8 cellular contexts compared by ENCODE assay signal in the genomic region with DNA sequence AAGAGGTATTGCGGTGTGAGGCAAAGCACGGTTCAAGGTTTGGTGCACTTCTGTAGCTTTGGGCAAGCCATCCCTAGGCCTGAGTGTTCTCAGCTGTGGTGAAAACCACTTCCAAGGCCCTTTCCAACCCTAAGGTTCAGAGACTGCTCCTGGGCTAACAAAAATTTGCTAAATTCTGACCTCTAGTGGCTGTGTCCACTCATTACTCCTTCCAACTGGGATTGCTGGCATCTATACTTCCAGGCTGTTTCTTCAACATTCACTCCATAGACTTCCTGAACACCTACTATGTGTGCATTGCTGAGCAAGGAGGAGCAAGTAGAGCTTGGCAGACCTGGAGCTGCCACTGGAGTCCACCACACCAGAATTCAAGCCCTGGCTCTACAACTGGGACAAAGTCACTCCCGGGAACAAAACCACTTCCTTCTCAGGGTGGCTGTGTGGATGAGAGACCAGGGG. TPM values are rescaled to one million over a fixed set of nuclear protein-coding genes. Genes with fewer than 3 reads are reported as not detected.
DNase-seq lines count a peak whose midpoint lies in the region; ATAC-seq and TF ChIP-seq lines count a peak whose summit lies in the region.

No MANE protein-coding gene starts in this region.

- H3K4me3 Mint-ChIP-seq in Caco-2 (ENCODE audit: unreplicated experiment): no peak overlapping the region
- no peak overlapping the region for H3K4me3 Mint-ChIP-seq in activated B cell treated with CpG ODN at 0.5 μM for 24 hours

- H3K36me3 ChIP-seq in Caco-2 (ENCODE audit: control insufficient read depth, insufficient read depth, low read length): 0 out of 2 replicates have a peak, but pooled peaks cover 3% of the 10 kb centered on the region
- peaks cover 10% of the 10 kb centered on the region for H3K36me3 ChIP-seq in cardiac muscle cell

- CTCF ChIA-PET in Caco-2 (lab: Charles Lee): interaction anchor here (1.5 kb wide), 1 partner anchor 172 kb away, joined by 6 read pairs; no protein-coding TSS in a partner anchor
- CTCF ChIA-PET in activated B cell treated with CpG ODN at 0.5 μM for 24 hours (lab: Charles Lee): interaction anchor here (0.8 to 3.1 kb wide), 9 partner anchors 8 to 256 kb away, joined by 3 to 26 read pairs (median 4); no protein-coding TSS in a partner anchor

- H3K27me3 Mint-ChIP-seq in Caco-2 (ENCODE audit: insufficient read depth, unreplicated experiment) (no peaks in the 10 kb centered on the region), activated B cell treated with CpG ODN at 0.5 μM for 24 hours (no peaks in the 10 kb centered on the region)

- POLR2A ChIA-PET in Caco-2 (lab: Charles Lee) (no interaction called here), activated B cell treated with CpG ODN at 0.5 μM for 24 hours (lab: Charles Lee) (no interaction called here)

- H3K9me3 Mint-ChIP-seq in Caco-2 (ENCODE audit: unreplicated experiment): no peaks in the 10 kb centered on the region
- H3K9me3 Mint-ChIP-seq in activated B cell treated with CpG ODN at 0.5 μM for 24 hours: no peaks in the 10 kb centered on the region

- TF ChIP-seq CTCF in Caco-2 (IDR thresholded peaks at IDR 0.05; ENCODE audit: insufficient read depth in 1 of 2, low read depth in 1 of 2, low read length in 1 of 2, severe bottlenecking in 1 of 2, unreplicated experiment in 1 of 2) (peak; percentile 72 to 74), activated B cell treated with CpG ODN at 0.5 μM for 24 hours (IDR thresholded peaks at IDR 0.05) (no peak), cardiac muscle cell (IDR thresholded peaks at IDR 0.05; ENCODE audit: low read depth, low read length) (peak; percentile 79)

- ATAC-seq in GM21619 (IDR thresholded peaks at IDR 0.05; ENCODE audit: unreplicated experiment) (peak; percentile 51), activated B cell treated with CpG ODN at 0.5 μM for 24 hours (ENCODE audit: low read depth) (peak; percentile 37), GM21576 (IDR thresholded peaks at IDR 0.05; ENCODE audit: unreplicated experiment) (no peak)

- peak; percentile 52 to 79 for DNase-seq in Caco-2
- DNase-seq in NCI-H2196 treated with DMSO at 0.1 percent for 48 hours (lab: John Stamatoyannopoulos, UW; ENCODE audit: unreplicated experiment): peak; percentile 3
- DNase-seq in activated B cell treated with CpG ODN at 0.5 μM for 24 hours: no peak
- peak; percentile 72 to 76 for DNase-seq in cardiac muscle cell (ENCODE audit: low read depth in 1 of 2, low spot score in 1 of 2)
- DNase-seq in renal cortical epithelial cell (ENCODE audit: low read depth): peak; percentile 62
- DNase-seq in NCI-H524 treated with DMSO at 0.1 percent for 48 hours (lab: John Stamatoyannopoulos, UW): no peak

- intact Hi-C loops in Caco-2 (cut with micrococcal nuclease; ENCODE audit: unreplicated experiment): loop anchor here (1.0 to 5.0 kb wide), 5 partner anchors 25 to 285 kb away; no protein-coding TSS in a partner anchor
- intact Hi-C loops in activated B cell treated with CpG ODN at 0.5 μM for 24 hours (cut with micrococcal nuclease): loop anchor here (1.0 to 10.0 kb wide), 2 partner anchors 171 to 1040 kb away; no protein-coding TSS in a partner anchor

- H3K27me3 ChIP-seq in Caco-2 (replicated peaks; ENCODE audit: control insufficient read depth, insufficient read depth, low read length) (no peaks in the 10 kb centered on the region), cardiac muscle cell (no peaks in the 10 kb centered on the region)

- peaks cover 15% of the 10 kb centered on the region for H3K4me1 Mint-ChIP-seq in Caco-2 (ENCODE audit: low read depth, unreplicated experiment)
- H3K4me1 Mint-ChIP-seq in activated B cell treated with CpG ODN at 0.5 μM for 24 hours: peaks cover 2% of the 10 kb centered on the region

- H3K36me3 Mint-ChIP-seq in Caco-2 (ENCODE audit: insufficient read depth, unreplicated experiment) (peaks cover 7% of the 10 kb centered on the region), activated B cell treated with CpG ODN at 0.5 μM for 24 hours (ENCODE audit: low read depth) (peaks cover 62% of the 10 kb centered on the region)

- no peaks in the 10 kb centered on the region for H3K9me3 ChIP-seq in Caco-2
- no peaks in the 10 kb centered on the region for H3K9me3 ChIP-seq in cardiac muscle cell (ENCODE audit: low read depth)

- BruUV-seq in Caco-2 (replicated peaks; lab: Mats Ljungman, UMichigan): no TSS peak

- H3K27ac Mint-ChIP-seq in Caco-2 (ENCODE audit: unreplicated experiment): no peak overlapping the region
- H3K27ac Mint-ChIP-seq in activated B cell treated with CpG ODN at 0.5 μM for 24 hours: no peak overlapping the region

- no peak overlapping the region for H3K4me3 ChIP-seq in Caco-2 (ENCODE audit: low read depth, low read length)
- H3K4me3 ChIP-seq in cardiac muscle cell: no peak overlapping the region

- no peak overlapping the region for H3K27ac ChIP-seq in cardiac muscle cell

- H3K4me1 ChIP-seq in Caco-2 (peaks cover 11% of the 10 kb centered on the region), cardiac muscle cell (ENCODE audit: low read depth) (peaks cover 30% of the 10 kb centered on the region)

RNA-seq across cellular contexts. Expression of gene SH3PXD2A, which starts 29.3 kb away (rescaled TPM):
- total RNA-seq in Caco-2 (2022): 6.3 and 7.5 TPM in 2 replicates
- 15.7 and 18.2 TPM in 2 replicates for total RNA-seq in activated B cell treated with CpG ODN at 0.5 μM for 24 hours
- total RNA-seq in cardiac muscle cell: 36.5 and 75.9 TPM in 2 replicates
- 32.2 and 48.1 TPM in 2 replicates for polyA plus RNA-seq in cardiac muscle cell
- 1.7 and 8.2 TPM in 2 replicates for total RNA-seq in renal cortical epithelial cell

RNA-seq across cellular contexts. Expression of gene STN1, which starts 33.3 kb away (rescaled TPM):
- total RNA-seq in Caco-2 (2022) (15.9 and 16.1 TPM in 2 replicates), activated B cell treated with CpG ODN at 0.5 μM for 24 hours (14.0 and 14.2 TPM in 2 replicates), cardiac muscle cell (39.5 and 44.7 TPM in 2 replicates), renal cortical epithelial cell (27.7 and 36.8 TPM in 2 replicates)
- 43.5 and 73.0 TPM in 2 replicates for polyA plus RNA-seq in cardiac muscle cell

Comparison
In these comparisons a context has a peak if more than half of its experiments do, and no peak if none do; other contexts are left out.
1. DNase-seq: peak in Caco-2 (2 of 2), NCI-H2196 treated with DMSO at 0.1 percent for 48 hours (single experiment), cardiac muscle cell (2 of 2) and renal cortical epithelial cell (single experiment); none in activated B cell treated with CpG ODN at 0.5 μM for 24 hours (single experiment) and NCI-H524 treated with DMSO at 0.1 percent for 48 hours (single experiment).